ENCODE assay signal across 1 cellular context in the genomic region with DNA sequence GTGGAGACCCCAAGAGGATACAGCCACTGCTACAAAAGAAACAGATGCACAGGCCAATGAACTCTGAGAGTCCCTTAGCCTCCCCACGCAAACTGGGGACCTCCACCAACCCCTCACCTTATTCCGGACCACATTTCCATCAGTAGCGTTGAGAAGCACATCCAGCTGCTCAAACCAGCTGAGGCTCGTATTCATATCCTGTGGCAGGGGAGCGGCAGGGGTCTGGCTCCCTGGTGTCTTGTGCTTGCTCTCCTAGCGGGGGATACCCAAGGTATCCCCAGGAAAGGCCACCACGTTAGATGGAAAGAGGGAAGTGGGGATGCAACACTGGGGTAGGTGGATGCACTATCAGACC.
A peak's percentile ranks its signal among the peaks of the same experiment; 100 is the strongest.
TF ChIP-seq lines count a peak whose summit lies in the region.

No MANE protein-coding gene starts in this region.

TF ChIP-seq in HepG2, 621 proteins besides CTCF, POLR2A, EP300 and RAD21:
- TF ChIP-seq ZNF800 (CRISPR knock-in tag; IDR thresholded peaks at IDR 0.05) (0 out of 2 replicates have a peak, but pooled peaks have one; percentile 52), NAIF1 (CRISPR knock-in tag; IDR thresholded peaks at IDR 0.05; ENCODE audit: borderline replicate concordance) (peak; percentile 17; the same call in 1 of the 2 replicates), ZNF563 (CRISPR knock-in tag; IDR thresholded peaks at IDR 0.05) (no peak), ZC3H4 (CRISPR knock-in tag; IDR thresholded peaks at IDR 0.05; ENCODE audit: borderline replicate concordance) (0 out of 2 replicates have a peak, but pooled peaks have one; percentile 46), MAFK (conservative IDR thresholded peaks at IDR 0.05 in 1 of 2, IDR thresholded peaks at IDR 0.05 in 1 of 2; ENCODE audit: low read length in 2 of 2) (no peak), ZNF749 (CRISPR knock-in tag; IDR thresholded peaks at IDR 0.05; ENCODE audit: borderline replicate concordance) (no peak), ZNF256 (CRISPR knock-in tag; conservative IDR thresholded peaks at IDR 0.05) (0 out of 2 replicates have a peak, but pooled peaks have one; percentile 17), SMAD1 (CRISPR knock-in tag; IDR thresholded peaks at IDR 0.05; ENCODE audit: borderline replicate concordance, low read depth) (peak; percentile 2; the same call in 1 of the 2 replicates), MZF1 (CRISPR knock-in tag; IDR thresholded peaks at IDR 0.05; ENCODE audit: borderline replicate concordance) (no peak), HES4 (CRISPR knock-in tag; IDR thresholded peaks at IDR 0.05; ENCODE audit: borderline replicate concordance) (no peak)
TF ChIP-seq in HepG2: peak in this region for 5.
